Comparison of ENCODE assay signal across 9 cellular contexts in the genomic region with DNA sequence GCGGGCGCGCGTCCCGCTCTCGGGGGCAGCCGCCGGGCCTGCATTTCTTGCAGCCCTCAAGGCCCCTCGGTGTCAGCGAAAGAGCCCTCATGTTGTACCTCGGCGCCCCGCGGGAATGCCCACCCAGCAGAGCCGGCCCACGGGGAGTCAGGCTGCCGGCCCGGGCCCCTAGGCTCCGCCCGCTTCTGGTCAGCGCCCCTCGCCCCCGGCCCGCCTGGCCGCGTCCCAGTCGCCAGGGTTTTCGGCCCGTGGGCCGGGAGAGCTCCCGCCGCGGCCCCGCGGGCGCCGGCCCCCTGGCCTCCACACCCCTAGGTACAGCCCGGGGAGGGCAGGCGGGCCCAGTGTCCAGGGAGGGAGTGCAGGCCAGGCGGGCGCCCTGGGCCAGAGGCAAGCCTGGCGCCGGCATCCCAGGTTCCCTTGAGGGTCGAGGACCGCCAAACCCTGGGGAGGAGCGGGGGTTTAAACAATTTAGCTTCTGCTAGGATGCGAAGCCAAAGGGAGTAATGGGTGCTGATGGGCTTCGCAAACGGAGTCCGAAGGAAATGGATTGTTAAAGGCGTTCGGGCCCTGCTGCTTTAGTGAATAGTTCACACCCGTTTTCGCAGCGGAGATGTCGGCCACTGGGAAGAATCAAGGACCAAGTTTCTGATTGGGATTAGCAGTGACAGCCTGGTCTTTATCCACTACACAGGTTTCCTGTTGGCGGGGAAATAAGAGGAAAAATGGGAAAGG. TPM values are rescaled to one million over a fixed set of nuclear protein-coding genes. Genes with fewer than 3 reads are reported as not detected.
DNase-seq lines count a peak whose midpoint lies in the region; ATAC-seq, FAIRE-seq and TF ChIP-seq lines count a peak whose summit lies in the region.
"Had no signal": no experiment of that assay in that cellular context is flagged by ENCODE, and none has a peak within 500 bp of the region (broad histone marks: within the 10 kb centered on the region; RNA-seq: fewer than 3 reads in every experiment).

No MANE protein-coding gene starts in this region.

- peak; percentile 15 for ATAC-seq in WTC11
- peak; percentile 54 for ATAC-seq in left ventricle myocardium superior
- no peak for ATAC-seq in GM21390 (IDR thresholded peaks at IDR 0.05; ENCODE audit: unreplicated experiment)
- no peak for ATAC-seq in HG02938 (IDR thresholded peaks at IDR 0.05; ENCODE audit: unreplicated experiment)

- DNase-seq in WTC11 (ENCODE audit: low spot score): peak; percentile 31
- peak; percentile 30 for DNase-seq in left ventricle myocardium superior
- DNase-seq in retinal pigment epithelial cell (ENCODE audit: low read depth): no peak
- DNase-seq in AG08396 (ENCODE audit: low spot score): no peak
- DNase-seq in GM19239 (ENCODE audit: insufficient read length, low spot score): no peak

- peak overlapping the region; percentile 67 for H3K4me3 Mint-ChIP-seq in WTC11

- peaks cover 88% of the 10 kb centered on the region for H3K27me3 Mint-ChIP-seq in WTC11 (ENCODE audit: low read depth)

- no peaks in the 10 kb centered on the region for H3K9me3 Mint-ChIP-seq in WTC11

- intact Hi-C loops in left ventricle myocardium superior (cut with micrococcal nuclease): no loop called here

- POLR2A ChIA-PET in WTC11 (lab: Charles Lee): no interaction called here

- peaks cover 4% of the 10 kb centered on the region; the same call in 1 of the 2 replicates for H3K36me3 Mint-ChIP-seq in WTC11

- CTCF ChIA-PET in WTC11 (lab: Charles Lee): interaction anchor here (2.3 kb wide), 2 partner anchors 56 to 106 kb away, joined by 8 to 11 read pairs; no protein-coding TSS in a partner anchor

- H3K4me1 Mint-ChIP-seq in WTC11: peaks cover 11% of the 10 kb centered on the region

- no peak for FAIRE-seq in GM19239 (lab: Jason Lieb, UNC)

- TF ChIP-seq CTCF in GM12875 (IDR thresholded peaks at IDR 0.05; ENCODE audit: borderline replicate concordance, insufficient read depth, low read depth, low read length) (no peak), WTC11 (IDR thresholded peaks at IDR 0.05) (no peak), retinal pigment epithelial cell (conservative IDR thresholded peaks at IDR 0.05; ENCODE audit: low read depth, low read length) (no peak)

- H3K27ac Mint-ChIP-seq in WTC11: no peak overlapping the region

- peak overlapping the region; percentile 60 for H3K4me3 ChIP-seq in GM12875 (ENCODE audit: low read depth, low read length)
- H3K4me3 ChIP-seq in retinal pigment epithelial cell (ENCODE audit: low read length): peak overlapping the region; percentile 25
- H3K4me3 ChIP-seq: GM23248 had no signal

TF ChIP-seq in WTC11, 78 proteins besides CTCF, POLR2A, EP300 and RAD21:
- TF ChIP-seq CREM (CRISPR knock-in tag; IDR thresholded peaks at IDR 0.05) (0 out of 2 replicates have a peak, but pooled peaks have one; percentile 20), FOXK1 (CRISPR knock-in tag; IDR thresholded peaks at IDR 0.05) (no peak), ZNF423 (CRISPR knock-in tag; IDR thresholded peaks at IDR 0.05) (peak; percentile 30; the same call in 1 of the 2 replicates)

RNA-seq across cellular contexts. Expression of gene KCNA3, which starts 0.5 kb away (rescaled TPM):
- total RNA-seq in WTC11 (2021) (1.1 to 1.2 TPM (median 1.2 TPM) in 3 replicates), left ventricle myocardium superior (0.47 TPM)
- total RNA-seq: GM23248 had no signal

Comparison
In these comparisons a context has a peak if more than half of its experiments do, and no peak if none do; other contexts are left out.
1. ATAC-seq: peak in WTC11 (single experiment) and left ventricle myocardium superior (single experiment); none in GM21390 (single experiment) and HG02938 (single experiment).
2. DNase-seq: peak in WTC11 (single experiment) and left ventricle myocardium superior (single experiment); none in retinal pigment epithelial cell (single experiment), AG08396 (single experiment) and GM19239 (single experiment).